In the genomic region with DNA sequence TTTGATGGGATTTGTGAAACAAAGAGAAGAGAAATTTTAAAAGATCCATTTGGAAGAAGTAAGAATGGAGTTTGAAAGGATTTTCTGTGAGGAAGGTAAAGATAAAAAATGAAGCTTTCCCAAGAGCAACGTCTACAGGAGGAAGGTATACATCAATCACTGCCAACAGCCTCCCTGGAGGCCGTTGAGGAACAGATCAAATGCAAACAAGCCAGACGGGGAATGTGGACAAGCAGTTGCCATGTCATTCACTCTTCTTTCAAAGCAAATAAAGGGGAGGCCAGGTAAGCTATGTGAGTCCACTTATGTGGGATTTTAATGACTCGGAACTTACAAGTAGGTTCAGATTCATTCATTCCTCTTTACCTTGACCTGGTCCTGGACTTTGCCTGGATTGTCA, we compare ENCODE assay signal across 27 cellular contexts.
DNase-seq lines count a peak whose midpoint lies in the region; ATAC-seq and TF ChIP-seq lines count a peak whose summit lies in the region.
"Had no signal": no experiment of that assay in that cellular context is flagged by ENCODE, and none has a peak within 500 bp of the region (broad histone marks: within the 10 kb centered on the region; RNA-seq: fewer than 3 reads in every experiment).

No MANE protein-coding gene starts in this region.

- DNase-seq in DMS153 treated with DMSO at 0.1 percent for 48 hours (lab: John Stamatoyannopoulos, UW; ENCODE audit: unreplicated experiment) (peak; percentile 60), GM23338 (ENCODE audit: low spot score) (no peak), NCI-H748 treated with DMSO at 0.1 percent for 48 hours (lab: John Stamatoyannopoulos, UW) (peak; percentile 25), GM13977 (ENCODE audit: low spot score) (no peak), MM.1S (no peak)
- no peak for DNase-seq in activated effector memory CD4-positive, alpha-beta T cell treated with anti-CD3 and anti-CD28 coated beads, Interleukin-2, amount 50 U/mL, for 16 hours
- DNase-seq: AML-193; CD4-positive, alpha-beta T cell; COR-L47; GM23248; HFFc6; IMR-90; NCI-H1092 treated with DMSO at 0.1 percent for 48 hours; NCI-H1436; NCI-H187; NCI-H2081 treated with DMSO at 0.1 percent for 48 hours; NCI-H446 treated with DMSO at 0.1 percent for 48 hours; NCI-H774; SHP77 treated with DMSO at 0.1 percent for 48 hours; T-helper 1 cell had no signal

- H3K27ac ChIP-seq in GM23338 (ENCODE audit: low read depth): no peak overlapping the region
- H3K27ac ChIP-seq in neural cell (ENCODE audit: low read length): no peak overlapping the region
- H3K27ac ChIP-seq in MM.1S (ENCODE audit: low read length): no peak overlapping the region
- H3K27ac ChIP-seq: A549; BLaER1 treated with 17β-estradiol and CSF1 and Interleukin-3, amounts not matched to agents 10 nM and 100 nM; GM23248; KMS-11 had no signal

- H3K4me3 Mint-ChIP-seq in GM23338: no peak overlapping the region
- H3K4me3 Mint-ChIP-seq: CD4-positive, alpha-beta T cell; HFFc6; T-helper 2 cell treated with Interferon-gamma antibody and Interleukin-4, amounts not matched to agents 5 μg/mL and 100 μg/mL, for 36 hours had no signal

- no peak for TF ChIP-seq CTCF in GM23338 (conservative IDR thresholded peaks at IDR 0.05; ENCODE audit: low read depth in 2 of 2)
- TF ChIP-seq CTCF in neural cell (IDR thresholded peaks at IDR 0.05; ENCODE audit: poor library complexity, severe bottlenecking): no peak
- TF ChIP-seq CTCF in GM13977 (IDR thresholded peaks at IDR 0.05; ENCODE audit: extremely low read depth, insufficient read depth, missing control alignments): no peak
- TF ChIP-seq CTCF in MM.1S (IDR thresholded peaks at IDR 0.05; ENCODE audit: low read length): no peak

- H3K36me3 ChIP-seq in GM23338 (ENCODE audit: insufficient read depth): no peaks in the 10 kb centered on the region
- no peaks in the 10 kb centered on the region for H3K36me3 ChIP-seq in neural cell (ENCODE audit: insufficient read depth, low read length)
- no peaks in the 10 kb centered on the region for H3K36me3 ChIP-seq in MM.1S (replicated peaks; ENCODE audit: insufficient read depth, low read length)
- H3K36me3 ChIP-seq: BLaER1 treated with 17β-estradiol and CSF1 and Interleukin-3, amounts not matched to agents 10 nM and 100 nM; HAP-1 had no signal

- TF ChIP-seq RAD21 in neural cell (conservative IDR thresholded peaks at IDR 0.05): no peak

- ATAC-seq in GM23338: no peak
- ATAC-seq: A549, Panc1 had no signal

- H3K9me3 ChIP-seq in neural cell (ENCODE audit: low read length): no peaks in the 10 kb centered on the region
- no peaks in the 10 kb centered on the region for H3K9me3 ChIP-seq in MM.1S (replicated peaks; ENCODE audit: insufficient read depth, low read length)
- H3K9me3 ChIP-seq: A549; BLaER1 treated with 17β-estradiol and CSF1 and Interleukin-3, amounts not matched to agents 10 nM and 100 nM; HAP-1 had no signal

- no peak overlapping the region for H3K27ac Mint-ChIP-seq in GM23338
- H3K27ac Mint-ChIP-seq: CD4-positive, alpha-beta T cell; HFFc6; T-helper 2 cell treated with Interferon-gamma antibody and Interleukin-4, amounts not matched to agents 5 μg/mL and 100 μg/mL, for 36 hours had no signal

- H3K27me3 Mint-ChIP-seq in GM23338 (ENCODE audit: insufficient read depth, low read depth, poor library complexity): no peaks in the 10 kb centered on the region
- H3K27me3 Mint-ChIP-seq: CD4-positive, alpha-beta T cell had no signal

- no peaks in the 10 kb centered on the region for H3K9me3 Mint-ChIP-seq in GM23338
- H3K9me3 Mint-ChIP-seq: CD4-positive, alpha-beta T cell had no signal

- H3K36me3 Mint-ChIP-seq in GM23338 (ENCODE audit: low read depth): no peaks in the 10 kb centered on the region

- H3K4me1 Mint-ChIP-seq in GM23338: no peaks in the 10 kb centered on the region

- H3K9ac ChIP-seq in neural cell (ENCODE audit: low read length) (no peak overlapping the region), MM.1S (ENCODE audit: low read length) (no peak overlapping the region)
- H3K9ac ChIP-seq: BLaER1 treated with 17β-estradiol and CSF1 and Interleukin-3, amounts not matched to agents 10 nM and 100 nM; GM23248; KMS-11 had no signal

- H2AFZ ChIP-seq in GM23338 (0 out of 2 replicates have a peak overlapping the region, but pooled peaks have one; percentile 40), neural cell (ENCODE audit: low read depth, low read length) (no peak overlapping the region), MM.1S (ENCODE audit: low read length) (no peak overlapping the region)
- H2AFZ ChIP-seq: GM23248 had no signal

- no peak for TF ChIP-seq EP300 in neural cell (conservative IDR thresholded peaks at IDR 0.05; ENCODE audit: poor library complexity, severe bottlenecking)

- H4K20me1 ChIP-seq in GM23338 (replicated peaks; ENCODE audit: insufficient read depth) (no peaks in the 10 kb centered on the region), neural cell (ENCODE audit: insufficient read depth) (no peaks in the 10 kb centered on the region), MM.1S (ENCODE audit: insufficient read depth, low read length) (no peaks in the 10 kb centered on the region)
- H4K20me1 ChIP-seq: BLaER1 treated with 17β-estradiol and CSF1 and Interleukin-3, amounts not matched to agents 10 nM and 100 nM had no signal

- H3K4me1 ChIP-seq in GM23338 (ENCODE audit: insufficient read depth): no peaks in the 10 kb centered on the region
- no peaks in the 10 kb centered on the region for H3K4me1 ChIP-seq in MM.1S (ENCODE audit: low read length)
- H3K4me1 ChIP-seq: A549; BLaER1 treated with 17β-estradiol and CSF1 and Interleukin-3, amounts not matched to agents 10 nM and 100 nM; HAP-1 had no signal

- no peaks in the 10 kb centered on the region for H3K27me3 ChIP-seq in GM23338 (ENCODE audit: insufficient read depth)
- H3K27me3 ChIP-seq in neural cell (ENCODE audit: insufficient read depth, low read depth, low read length): no peaks in the 10 kb centered on the region
- H3K27me3 ChIP-seq in MM.1S (replicated peaks; ENCODE audit: insufficient read depth, low read length): no peaks in the 10 kb centered on the region
- H3K27me3 ChIP-seq: BLaER1 treated with 17β-estradiol and CSF1 and Interleukin-3, amounts not matched to agents 10 nM and 100 nM had no signal

- in situ Hi-C loops in GM13977 (cut with MboI; ENCODE audit: low pct_unique_long_range_greater_than_20kb, low sequenced_read_pairs, unreplicated experiment): no loop called here

- peaks cover 10% of the 10 kb centered on the region; the same call in 1 of the 2 replicates for H3K9me2 ChIP-seq in GM23338 (ENCODE audit: insufficient read depth)
- no peaks in the 10 kb centered on the region for H3K9me2 ChIP-seq in neural cell (ENCODE audit: insufficient read depth, low read length)
- no peaks in the 10 kb centered on the region for H3K9me2 ChIP-seq in MM.1S (replicated peaks; ENCODE audit: insufficient read depth, low read length)

- no peak overlapping the region for H3K4me3 ChIP-seq in GM23338
- no peak overlapping the region for H3K4me3 ChIP-seq in neural cell (ENCODE audit: low read length)
- no peak overlapping the region for H3K4me3 ChIP-seq in MM.1S (ENCODE audit: low read length)
- H3K4me3 ChIP-seq: A549; BLaER1 treated with 17β-estradiol and CSF1 and Interleukin-3, amounts not matched to agents 10 nM and 100 nM; GM23248; HAP-1 had no signal

- H3K4me2 ChIP-seq in GM23338 (no peak overlapping the region), neural cell (ENCODE audit: low read length) (no peak overlapping the region), MM.1S (ENCODE audit: low read depth, low read length) (no peak overlapping the region)
- H3K4me2 ChIP-seq: A549; BLaER1 treated with 17β-estradiol and CSF1 and Interleukin-3, amounts not matched to agents 10 nM and 100 nM; KMS-11 had no signal

- no peaks in the 10 kb centered on the region for H3F3A ChIP-seq in GM23338 (replicated peaks; ENCODE audit: low read depth)
- H3F3A ChIP-seq in neural cell (ENCODE audit: insufficient read depth, low read length, poor library complexity, severe bottlenecking): no peaks in the 10 kb centered on the region
- H3F3A ChIP-seq in MM.1S (ENCODE audit: insufficient read depth, low read length): no peaks in the 10 kb centered on the region

- no peaks in the 10 kb centered on the region for H3K79me2 ChIP-seq in GM23338 (replicated peaks; ENCODE audit: insufficient read depth)
- H3K79me2 ChIP-seq in neural cell (replicated peaks; ENCODE audit: insufficient read depth, low read length): no peaks in the 10 kb centered on the region
- no peaks in the 10 kb centered on the region for H3K79me2 ChIP-seq in MM.1S (ENCODE audit: low read length)

TF ChIP-seq in GM23338, 12 proteins besides CTCF, POLR2A, EP300 and RAD21 (continues in another document):
- TF ChIP-seq EZH2phosphoT487 (IDR thresholded peaks at IDR 0.05; ENCODE audit: unreplicated experiment) (no peak), JUNB (IDR thresholded peaks at IDR 0.05; ENCODE audit: unreplicated experiment) (no peak)

TF ChIP-seq in neural cell, 6 proteins besides CTCF, POLR2A, EP300 and RAD21:
- TF ChIP-seq POLR2AphosphoS5 (IDR thresholded peaks at IDR 0.05) (peak; percentile 54), SMC3 (conservative IDR thresholded peaks at IDR 0.05; ENCODE audit: poor library complexity) (no peak)

Comparison
In these comparisons a context has a peak if more than half of its experiments do, and no peak if none do; other contexts are left out.
1. DNase-seq: peak in DMS153 treated with DMSO at 0.1 percent for 48 hours (single experiment) and NCI-H748 treated with DMSO at 0.1 percent for 48 hours (single experiment); none in GM23338 (single experiment), activated effector memory CD4-positive, alpha-beta T cell treated with anti-CD3 and anti-CD28 coated beads, Interleukin-2, amount 50 U/mL, for 16 hours (single experiment), GM13977 (single experiment) and MM.1S (single experiment).